ENCODE assay signal across 16 cellular contexts in genomic region chr12:70240677-70241076, GRCh38. TPM values are rescaled to one million over a fixed set of nuclear protein-coding genes. Genes with fewer than 3 reads are reported as not detected.
DNase-seq lines count a peak whose midpoint lies in the region; ATAC-seq, FAIRE-seq and TF ChIP-seq lines count a peak whose summit lies in the region.
"Had no signal": no experiment of that assay in that cellular context is flagged by ENCODE, and none has a peak within 500 bp of the region (broad histone marks: within the 10 kb centered on the region; RNA-seq: fewer than 3 reads in every experiment).

No MANE protein-coding gene starts in this region.

- H3K79me2 ChIP-seq in astrocyte (ENCODE audit: insufficient read depth, low read length), result peaks cover 34% of the 10 kb centered on the region

- no peak for DNase-seq in activated T-cell treated with anti-CD3 and anti-CD28 coated beads, Interleukin-2, amount 50 U/mL, for 72 hours
- DNase-seq in activated T-cell treated with anti-CD3 and anti-CD28 coated beads, Interleukin-2, amount 50 U/mL, for 1 hour, result no peak
- DNase-seq in MV-4-11 (lab: John Stamatoyannopoulos, UW), result peak; percentile 36
- no peak for DNase-seq in astrocyte (ENCODE audit: low read depth)
- DNase-seq in stimulated activated naive CD8-positive, alpha-beta T cell treated with anti-CD3 and anti-CD28 coated beads, Interleukin-15, amount 100 ng/mL, for 72 hours, result peak in 1 of 2 donors; percentile 15
- no peak for DNase-seq in Right ventricle myocardium superior
- no peak for DNase-seq in left cardiac atrium
- DNase-seq: ACHN; effector CD4-positive, alpha-beta T cell; NCI-H1417 treated with DMSO at 0.1 percent for 48 hours; NCI-H446 had no signal

- ATAC-seq in activated T-cell treated with anti-CD3 and anti-CD28 coated beads, Interleukin-2, amount 50 U/mL, for 72 hours (replicated peaks in 1 of 2), result no peak
- ATAC-seq in stimulated activated naive CD8-positive, alpha-beta T cell treated with anti-CD3 and anti-CD28 coated beads, Interleukin-15, amount 100 ng/mL, for 72 hours, result no peak
- ATAC-seq in Right ventricle myocardium superior (ENCODE audit: poor library complexity) (no peak), HG03159 (IDR thresholded peaks at IDR 0.05; ENCODE audit: unreplicated experiment) (no peak), left cardiac atrium (no peak)
- ATAC-seq: activated CD4-positive, CD25-positive, alpha-beta regulatory T cell treated with anti-CD3 and anti-CD28 coated beads, Interleukin-2, amount 50 U/mL, for 24 hours; SK-N-SH treated with all-trans-retinoic acid at 6 μM for 48 hours had no signal

- peak overlapping the region; percentile 43 for H3K27ac Mint-ChIP-seq in activated T-cell treated with anti-CD3 and anti-CD28 coated beads, Interleukin-2, amount 50 U/mL, for 72 hours
- no peak overlapping the region for H3K27ac Mint-ChIP-seq in astrocyte (ENCODE audit: unreplicated experiment)
- peak overlapping the region in 1 of 2 donors; percentile 84 for H3K27ac Mint-ChIP-seq in stimulated activated naive CD8-positive, alpha-beta T cell treated with anti-CD3 and anti-CD28 coated beads, Interleukin-15, amount 100 ng/mL, for 72 hours

- H3K36me3 Mint-ChIP-seq in activated T-cell treated with anti-CD3 and anti-CD28 coated beads, Interleukin-2, amount 50 U/mL, for 72 hours (ENCODE audit: insufficient read depth in 2 of 2), result peaks cover 23 to 45% of the 10 kb centered on the region in 2 donors
- H3K36me3 Mint-ChIP-seq in astrocyte (ENCODE audit: low read depth, unreplicated experiment), result peaks cover 24% of the 10 kb centered on the region

- no peak for TF ChIP-seq CTCF in astrocyte (IDR thresholded peaks at IDR 0.05; ENCODE audit: insufficient read depth, low read depth, low read length)

- no peaks in the 10 kb centered on the region for H3K27me3 Mint-ChIP-seq in activated T-cell treated with anti-CD3 and anti-CD28 coated beads, Interleukin-2, amount 50 U/mL, for 72 hours (ENCODE audit: low read depth)
- H3K27me3 Mint-ChIP-seq in astrocyte (ENCODE audit: low read depth, unreplicated experiment), result no peaks in the 10 kb centered on the region
- H3K27me3 Mint-ChIP-seq in stimulated activated naive CD8-positive, alpha-beta T cell treated with anti-CD3 and anti-CD28 coated beads, Interleukin-15, amount 100 ng/mL, for 72 hours, result no peaks in the 10 kb centered on the region

- no peak overlapping the region for H3K27ac ChIP-seq in astrocyte (ENCODE audit: low read depth, low read length)
- H3K27ac ChIP-seq: breast epithelium had no signal

- H2AFZ ChIP-seq in astrocyte (ENCODE audit: low read depth, low read length), result no peak overlapping the region

- H3K9ac ChIP-seq in astrocyte (ENCODE audit: low read length), result no peak overlapping the region

- no peaks in the 10 kb centered on the region for H3K9me3 ChIP-seq in astrocyte (ENCODE audit: insufficient read depth, low read depth, low read length)
- H3K9me3 ChIP-seq: breast epithelium had no signal

- intact Hi-C loops in Right ventricle myocardium superior (cut with DNase I) (no loop called here), left cardiac atrium (cut with DNase I) (loop anchor here in 1 of 2 donors (10.0 kb wide), 1 partner anchor 314 kb away; no protein-coding TSS in a partner anchor)

- peaks cover 44% of the 10 kb centered on the region for H3K4me1 Mint-ChIP-seq in activated T-cell treated with anti-CD3 and anti-CD28 coated beads, Interleukin-2, amount 50 U/mL, for 72 hours (ENCODE audit: low read depth)
- peaks cover 14% of the 10 kb centered on the region for H3K4me1 Mint-ChIP-seq in astrocyte (ENCODE audit: low read depth, unreplicated experiment)
- H3K4me1 Mint-ChIP-seq in stimulated activated naive CD8-positive, alpha-beta T cell treated with anti-CD3 and anti-CD28 coated beads, Interleukin-15, amount 100 ng/mL, for 72 hours, result peaks cover 33% of the 10 kb centered on the region

- no peaks in the 10 kb centered on the region for H3K27me3 ChIP-seq in astrocyte (ENCODE audit: insufficient read depth, low read length)
- H3K27me3 ChIP-seq: breast epithelium had no signal

- H3K4me1 ChIP-seq in astrocyte (ENCODE audit: insufficient read depth, low read length), result peaks cover 7% of the 10 kb centered on the region
- H3K4me1 ChIP-seq: breast epithelium had no signal

- H3K4me3 ChIP-seq in astrocyte (ENCODE audit: insufficient read depth, low read depth, low read length), result no peak overlapping the region
- H3K4me3 ChIP-seq: breast epithelium, lung had no signal

- peaks cover 9% of the 10 kb centered on the region for H3K36me3 ChIP-seq in astrocyte (ENCODE audit: insufficient read depth, low read length)
- H3K36me3 ChIP-seq: breast epithelium had no signal

- no peak for FAIRE-seq in astrocyte (lab: Jason Lieb, UNC)

- H3K4me2 ChIP-seq in astrocyte (ENCODE audit: low read length), result no peak overlapping the region

- peak overlapping the region; percentile 6 to 60 for H3K4me3 Mint-ChIP-seq in activated T-cell treated with anti-CD3 and anti-CD28 coated beads, Interleukin-2, amount 50 U/mL, for 72 hours
- peak overlapping the region; percentile 60 for H3K4me3 Mint-ChIP-seq in astrocyte (ENCODE audit: unreplicated experiment)
- peak overlapping the region; percentile 57 to 73 for H3K4me3 Mint-ChIP-seq in stimulated activated naive CD8-positive, alpha-beta T cell treated with anti-CD3 and anti-CD28 coated beads, Interleukin-15, amount 100 ng/mL, for 72 hours

- H3K9me3 Mint-ChIP-seq in activated T-cell treated with anti-CD3 and anti-CD28 coated beads, Interleukin-2, amount 50 U/mL, for 72 hours, result no peaks in the 10 kb centered on the region
- peaks cover 2% of the 10 kb centered on the region for H3K9me3 Mint-ChIP-seq in astrocyte (ENCODE audit: unreplicated experiment)
- peaks cover 0 to 7% of the 10 kb centered on the region in 2 donors for H3K9me3 Mint-ChIP-seq in stimulated activated naive CD8-positive, alpha-beta T cell treated with anti-CD3 and anti-CD28 coated beads, Interleukin-15, amount 100 ng/mL, for 72 hours

- peaks cover 12% of the 10 kb centered on the region for H4K20me1 ChIP-seq in astrocyte (ENCODE audit: insufficient read depth, low read length)

RNA-seq across cellular contexts. Expression of gene CNOT2, which starts 2.6 kb away (rescaled TPM):
- 10 to 100 TPM; 62.8 to 65.6 TPM for total RNA-seq in activated T-cell treated with anti-CD3 and anti-CD28 coated beads, Interleukin-2, amount 50 U/mL, for 72 hours
- 63.3 and 67.2 TPM in 2 replicates for total RNA-seq in astrocyte
- total RNA-seq in Right ventricle myocardium superior, result 35.6 TPM
- 10 to 100 TPM; 36.0 to 44.8 TPM for total RNA-seq in left cardiac atrium
